In genomic region chr17:78722101-78722761, GRCh38 we compare ENCODE assay signal across 8 cellular contexts. TPM values are rescaled to one million over a fixed set of nuclear protein-coding genes. Genes with fewer than 3 reads are reported as not detected.
DNase-seq lines count a peak whose midpoint lies in the region; ATAC-seq and TF ChIP-seq lines count a peak whose summit lies in the region.

No MANE protein-coding gene starts in this region.

- H3F3A ChIP-seq in neural progenitor cell (ENCODE audit: low read depth), result peaks cover 27% of the 10 kb centered on the region

- no peaks in the 10 kb centered on the region for H3K9me3 Mint-ChIP-seq in neural progenitor cell

- H3K27me3 Mint-ChIP-seq in neural progenitor cell (ENCODE audit: insufficient read depth, low read depth), result no peaks in the 10 kb centered on the region

- no peak overlapping the region for H3K27ac Mint-ChIP-seq in neural progenitor cell

- H3K4me2 ChIP-seq in neural progenitor cell, result peak overlapping the region; percentile 97

- no peaks in the 10 kb centered on the region for H3K27me3 ChIP-seq in effector memory CD4-positive, alpha-beta T cell (replicated peaks; ENCODE audit: control insufficient read depth, insufficient read depth, low read length, poor library complexity, severe bottlenecking)
- H3K27me3 ChIP-seq in neural progenitor cell, result no peaks in the 10 kb centered on the region

- no peak overlapping the region for H3K9ac ChIP-seq in neural progenitor cell

- H3K4me3 ChIP-seq in effector memory CD4-positive, alpha-beta T cell (ENCODE audit: insufficient read depth, low read depth, low read length, poor library complexity, severe bottlenecking), result no peak overlapping the region
- H3K4me3 ChIP-seq in neural progenitor cell, result peak overlapping the region; percentile 49

- H3K36me3 ChIP-seq in KOPT-K1 (ENCODE audit: insufficient read depth, low read length) (no peaks in the 10 kb centered on the region), neural progenitor cell (no peaks in the 10 kb centered on the region)
- H3K36me3 ChIP-seq in effector memory CD4-positive, alpha-beta T cell (ENCODE audit: control insufficient read depth, insufficient read depth, low read length), result no peaks in the 10 kb centered on the region

- ATAC-seq in left lobe of liver (no peak), GM18858 (IDR thresholded peaks at IDR 0.05; ENCODE audit: unreplicated experiment) (no peak)

- peak overlapping the region; percentile 99 for H3K27ac ChIP-seq in KOPT-K1 (ENCODE audit: low read depth, low read length, poor library complexity, severe bottlenecking)
- H3K27ac ChIP-seq in effector memory CD4-positive, alpha-beta T cell (ENCODE audit: insufficient read depth, low read length, poor library complexity, severe bottlenecking), result peak overlapping the region; percentile 60
- H3K27ac ChIP-seq in neural progenitor cell, result no peak overlapping the region

- H3K4me1 ChIP-seq in effector memory CD4-positive, alpha-beta T cell (ENCODE audit: control insufficient read depth, insufficient read depth, low read length, poor library complexity, severe bottlenecking), result peaks cover 96% of the 10 kb centered on the region
- peaks cover 52% of the 10 kb centered on the region for H3K4me1 ChIP-seq in neural progenitor cell

- H4K20me1 ChIP-seq in neural progenitor cell (ENCODE audit: low read depth), result peaks cover 46% of the 10 kb centered on the region

- no peaks in the 10 kb centered on the region for H3K79me2 ChIP-seq in neural progenitor cell (ENCODE audit: low read depth)

- H2AFZ ChIP-seq in neural progenitor cell (replicated peaks), result no peak overlapping the region

- no peaks in the 10 kb centered on the region for H3K36me3 Mint-ChIP-seq in neural progenitor cell

- H3K9me3 ChIP-seq in KOPT-K1 (ENCODE audit: insufficient read depth, low read length, poor library complexity, severe bottlenecking) (no peaks in the 10 kb centered on the region), neural progenitor cell (ENCODE audit: low read depth) (no peaks in the 10 kb centered on the region)
- no peaks in the 10 kb centered on the region for H3K9me3 ChIP-seq in effector memory CD4-positive, alpha-beta T cell (ENCODE audit: control insufficient read depth, low read length)

- peak overlapping the region; percentile 85 for H3K4me3 Mint-ChIP-seq in neural progenitor cell

- TF ChIP-seq CTCF in neural progenitor cell (IDR thresholded peaks at IDR 0.05), result no peak

- DNase-seq in COLO668 (lab: John Stamatoyannopoulos, UW; ENCODE audit: unreplicated experiment) (peak; percentile 40), neural progenitor cell (ENCODE audit: low spot score) (peak; percentile 38), left lobe of liver (ENCODE audit: low spot score) (no peak), GM19240 (ENCODE audit: insufficient read length, low spot score) (no peak), HuH-7.5 (ENCODE audit: low spot score) (no peak)
- no peak for DNase-seq in effector memory CD4-positive, alpha-beta T cell

- H3K4me1 Mint-ChIP-seq in neural progenitor cell, result peaks cover 66% of the 10 kb centered on the region

RNA-seq across cellular contexts. Expression of gene CYTH1, which starts 59.8 kb away (rescaled TPM):
- total RNA-seq in neural progenitor cell (ENCODE audit: low replicate concordance), result 14.8 and 16.0 TPM in 2 replicates
- 32.1 TPM for total RNA-seq in left lobe of liver

Comparison
In these comparisons a context has a peak if more than half of its experiments do, and no peak if none do; other contexts are left out.
1. DNase-seq: peak in COLO668 (single experiment) and neural progenitor cell (single experiment); none in effector memory CD4-positive, alpha-beta T cell (0 of 3), left lobe of liver (single experiment), GM19240 (single experiment) and HuH-7.5 (single experiment).